Comparison of ENCODE assay signal across 17 cellular contexts in the genomic region with DNA sequence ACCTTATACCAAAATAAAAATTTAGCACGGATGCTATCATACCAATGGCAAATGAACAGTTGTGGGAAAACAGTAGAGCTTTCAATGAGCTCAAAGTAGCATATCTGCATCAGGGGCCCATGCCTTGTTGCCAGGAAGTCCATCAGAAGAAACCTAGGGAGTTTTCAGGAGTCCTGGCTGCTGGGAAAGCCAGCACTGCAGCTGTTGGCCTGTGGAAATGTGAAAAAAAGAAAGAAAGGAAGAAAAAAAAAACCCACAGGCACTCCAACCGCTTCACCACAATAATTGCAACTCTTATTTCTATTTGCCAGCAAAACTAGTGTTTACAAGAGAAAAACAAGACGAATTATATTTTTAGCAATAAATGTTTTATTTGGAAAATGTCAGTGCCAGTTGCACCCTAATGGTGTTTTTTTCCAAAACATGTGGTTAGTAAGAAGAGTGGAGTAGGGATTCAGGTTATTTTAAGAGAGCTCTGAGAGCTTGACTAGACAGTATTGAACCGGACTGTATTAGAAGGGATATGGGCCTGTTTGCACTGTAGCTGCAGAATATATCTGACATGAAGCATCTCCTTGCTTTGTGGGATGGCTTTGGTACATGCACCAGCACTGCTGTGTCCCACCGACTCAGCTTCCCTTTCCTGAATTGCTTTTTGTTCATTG.
DNase-seq lines count a peak whose midpoint lies in the region; ATAC-seq and TF ChIP-seq lines count a peak whose summit lies in the region.
"Had no signal": no experiment of that assay in that cellular context is flagged by ENCODE, and none has a peak within 500 bp of the region (broad histone marks: within the 10 kb centered on the region; RNA-seq: fewer than 3 reads in every experiment).

No MANE protein-coding gene starts in this region.

- POLR2A ChIA-PET in RWPE1 (lab: Yijun Ruan, JAX; ENCODE audit: low non-redundant PET) = no interaction called here

- CTCF ChIA-PET in RWPE1 (lab: Yijun Ruan, JAX) = interaction anchor here (0.6 kb wide), 1 partner anchor 156 kb away, joined by 3 read pairs; no protein-coding TSS in a partner anchor

- no peak overlapping the region for H3K27ac ChIP-seq in RWPE1
- H3K27ac ChIP-seq: BLaER1 had no signal

- ATAC-seq in Right ventricle myocardium superior (ENCODE audit: poor library complexity) = peak; percentile 62
- peak; percentile 64 for ATAC-seq in left ventricle myocardium superior
- peak; percentile 72 for ATAC-seq in sciatic nerve
- ATAC-seq in mucosa of descending colon = no peak
- ATAC-seq in HG02840 (IDR thresholded peaks at IDR 0.05; ENCODE audit: low FRiP score, unreplicated experiment) = no peak

- no peak overlapping the region for H3K4me3 ChIP-seq in mucosa of descending colon
- H3K4me3 ChIP-seq: BLaER1 had no signal

- intact Hi-C loops in Right ventricle myocardium superior (cut with DNase I) = no loop called here
- intact Hi-C loops in cardiac septum (cut with DNase I) = no loop called here
- intact Hi-C loops in left ventricle myocardium superior (cut with micrococcal nuclease) = no loop called here
- intact Hi-C loops in sciatic nerve (cut with DNase I) = no loop called here
- intact Hi-C loops in mucosa of descending colon (cut with DNase I, micrococcal nuclease) = no loop called here

- H3K36me3 ChIP-seq in mucosa of descending colon (ENCODE audit: low read depth) = no peaks in the 10 kb centered on the region
- H3K36me3 ChIP-seq: BLaER1 had no signal

- no peak for TF ChIP-seq CTCF in RWPE1 (conservative IDR thresholded peaks at IDR 0.05; ENCODE audit: low read depth)
- no peak for TF ChIP-seq CTCF in mucosa of descending colon (IDR thresholded peaks at IDR 0.05)

- H3K9me3 ChIP-seq in mucosa of descending colon = no peaks in the 10 kb centered on the region
- H3K9me3 ChIP-seq: BLaER1, Caco-2 had no signal

- no peak for DNase-seq in Right ventricle myocardium superior
- DNase-seq in cardiac septum (ENCODE audit: low spot score) = no peak
- no peak for DNase-seq in left ventricle myocardium superior
- DNase-seq in sciatic nerve (ENCODE audit: low spot score) = no peak
- DNase-seq in hypothalamus (lab: John Stamatoyannopoulos, UW) = no peak
- DNase-seq in RWPE1 (ENCODE audit: low spot score) = no peak
- no peak for DNase-seq in mucosa of descending colon
- DNase-seq: 8988T; AML-193; Caco-2; CD8-positive, alpha-beta memory T cell; DND-41; GDM1; HCEC 1CT; HFFc6 had no signal

- no peaks in the 10 kb centered on the region for H3K4me1 ChIP-seq in mucosa of descending colon (ENCODE audit: low read depth)
- H3K4me1 ChIP-seq: BLaER1 had no signal

Comparison
In these comparisons a context has a peak if more than half of its experiments do, and no peak if none do; other contexts are left out.
1. ATAC-seq: peak in Right ventricle myocardium superior (single experiment), left ventricle myocardium superior (single experiment) and sciatic nerve (single experiment); none in mucosa of descending colon (single experiment) and HG02840 (single experiment).